In the genomic region with DNA sequence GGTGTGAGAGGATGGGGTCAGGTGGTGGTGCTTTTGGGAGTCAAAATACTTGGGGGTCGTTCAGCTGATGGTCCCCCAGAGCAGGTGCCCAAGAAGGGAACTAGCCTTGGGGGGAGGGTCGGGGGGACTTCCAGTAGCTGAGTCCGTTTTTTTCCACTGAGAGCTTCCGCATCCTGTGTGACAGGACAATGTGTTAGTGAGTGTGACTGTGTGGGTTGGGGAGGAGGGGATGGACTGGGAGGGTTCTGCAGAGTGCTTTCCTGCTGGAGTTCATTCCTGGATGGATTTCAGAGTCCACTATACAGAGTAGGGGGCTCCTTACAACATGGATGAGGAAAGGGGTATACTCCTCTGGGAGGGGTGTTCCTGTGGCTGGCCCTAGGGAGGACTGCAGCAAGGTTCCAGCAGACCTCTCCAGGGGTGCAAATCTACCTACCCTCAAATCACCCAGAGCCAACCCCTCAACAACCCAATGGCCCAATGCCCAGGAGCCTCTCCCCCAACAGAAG, we compare ENCODE assay signal across 9 cellular contexts. TPM values are rescaled to one million over a fixed set of nuclear protein-coding genes. Genes with fewer than 3 reads are reported as not detected.
A peak's percentile ranks its signal among the peaks of the same experiment; 100 is the strongest.
DNase-seq lines count a peak whose midpoint lies in the region; ATAC-seq and TF ChIP-seq lines count a peak whose summit lies in the region.
"Had no signal": no experiment of that assay in that cellular context is flagged by ENCODE, and none has a peak within 500 bp of the region (broad histone marks: within the 10 kb centered on the region; RNA-seq: fewer than 3 reads in every experiment).

No MANE protein-coding gene starts in this region.

- intact Hi-C loops in esophagus muscularis mucosa (cut with DNase I): no loop called here

- peaks cover 58% of the 10 kb centered on the region for H3K4me1 Mint-ChIP-seq in neural crest cell

- TF ChIP-seq CTCF in esophagus muscularis mucosa (IDR thresholded peaks at IDR 0.05) (no peak), neural crest cell (conservative IDR thresholded peaks at IDR 0.05) (no peak), brain microvascular endothelial cell (IDR thresholded peaks at IDR 0.05; ENCODE audit: low read depth, low read length, missing control alignments) (no peak)

- peak overlapping the region; percentile 94 for H3K4me2 ChIP-seq in BLaER1
- H3K4me2 ChIP-seq: SK-N-SH had no signal

- H3K27ac ChIP-seq in BLaER1 (peak overlapping the region; percentile 48), esophagus muscularis mucosa (replicated peaks in 1 of 4) (peak overlapping the region; percentile 93 to 95 (median 93)), brain microvascular endothelial cell (no peak overlapping the region)

- in situ Hi-C loops in brain microvascular endothelial cell (cut with HindIII; ENCODE audit: low pct_ligation_motif_present, low sequenced_read_pairs): no loop called here

- peaks cover 62% of the 10 kb centered on the region for H3K4me1 ChIP-seq in BLaER1
- H3K4me1 ChIP-seq in NT2/D1 (ENCODE audit: insufficient read depth, insufficient read length): peaks cover 44% of the 10 kb centered on the region
- H3K4me1 ChIP-seq in esophagus muscularis mucosa: peaks cover 50 to 88% (median 82%) of the 10 kb centered on the region in 4 donors

- H3K27ac Mint-ChIP-seq in neural crest cell (ENCODE audit: unreplicated experiment): no peak overlapping the region

- no peaks in the 10 kb centered on the region for H3K9me3 Mint-ChIP-seq in neural crest cell

- H3K4me3 Mint-ChIP-seq in neural crest cell: peak overlapping the region; percentile 94

- ATAC-seq in GM19467 (IDR thresholded peaks at IDR 0.05; ENCODE audit: unreplicated experiment) (no peak), HG02798 (IDR thresholded peaks at IDR 0.05; ENCODE audit: poor library complexity, unreplicated experiment) (no peak)

- no peak for TF ChIP-seq POLR2A in esophagus muscularis mucosa (IDR thresholded peaks at IDR 0.05; ENCODE audit: low read depth)

- H3K9me3 ChIP-seq in BLaER1 (no peaks in the 10 kb centered on the region), NT2/D1 (ENCODE audit: insufficient read depth, low read length) (no peaks in the 10 kb centered on the region), esophagus muscularis mucosa (no peaks in the 10 kb centered on the region)
- H3K9me3 ChIP-seq: SK-N-SH had no signal

- H3K36me3 Mint-ChIP-seq in neural crest cell (ENCODE audit: low read depth): peaks cover 13% of the 10 kb centered on the region

- no peak for TF ChIP-seq EP300 in esophagus muscularis mucosa (IDR thresholded peaks at IDR 0.05)

- H3K36me3 ChIP-seq in BLaER1: peaks cover 51% of the 10 kb centered on the region
- H3K36me3 ChIP-seq in NT2/D1 (ENCODE audit: insufficient read depth, insufficient read length, low read length): peaks cover 65% of the 10 kb centered on the region
- H3K36me3 ChIP-seq in esophagus muscularis mucosa: peaks cover 10 to 46% (median 40%) of the 10 kb centered on the region in 4 donors
- peaks cover 10% of the 10 kb centered on the region for H3K36me3 ChIP-seq in brain microvascular endothelial cell (replicated peaks)

- 46% methylated on average over 4 of the region's 4 CpGs for WGBS in esophagus muscularis mucosa

- H3K27me3 ChIP-seq in BLaER1 (no peaks in the 10 kb centered on the region), NT2/D1 (ENCODE audit: insufficient read depth, insufficient read length) (no peaks in the 10 kb centered on the region), esophagus muscularis mucosa (no peaks in the 10 kb centered on the region), brain microvascular endothelial cell (replicated peaks) (no peaks in the 10 kb centered on the region)

- no peaks in the 10 kb centered on the region for H3K27me3 Mint-ChIP-seq in neural crest cell (ENCODE audit: low read depth)

- DNase-seq in NT2/D1 (ENCODE audit: low read depth, low spot score): no peak
- DNase-seq in esophagus muscularis mucosa (ENCODE audit: extremely low spot score): no peak
- DNase-seq in neural crest cell (ENCODE audit: low read depth, low spot score): no peak
- no peak for DNase-seq in brain microvascular endothelial cell
- no peak for DNase-seq in globus pallidus (ENCODE audit: low spot score)
- DNase-seq: SK-N-SH had no signal

- H4K20me1 ChIP-seq in BLaER1: peaks cover 36% of the 10 kb centered on the region

- H3K4me3 ChIP-seq in BLaER1 (no peak overlapping the region), NT2/D1 (ENCODE audit: insufficient read length, low read depth) (peak overlapping the region; percentile 74), esophagus muscularis mucosa (peak overlapping the region; percentile 12 to 86 (median 78)), brain microvascular endothelial cell (ENCODE audit: low read depth, low read length) (no peak overlapping the region)

- no peak overlapping the region for H3K9ac ChIP-seq in BLaER1
- peak overlapping the region; percentile 99 for H3K9ac ChIP-seq in NT2/D1 (ENCODE audit: insufficient read length, low read depth)
- H3K9ac ChIP-seq: SK-N-SH had no signal

RNA-seq across cellular contexts. Expression of gene HYAL2, which starts 0.6 kb away (rescaled TPM):
- total RNA-seq in esophagus muscularis mucosa: 100 to 1,000 TPM in 2 of 4 donors, 10 to 100 TPM in 2; 37.4 to 114 (median 97.2) TPM
- 73.0 and 78.0 TPM in 2 replicates for total RNA-seq in neural crest cell

RNA-seq across cellular contexts. Expression of gene TUSC2, which starts 4.9 kb away (rescaled TPM):
- 10 to 100 TPM; 18.7 to 40.6 (median 37.5) TPM for total RNA-seq in esophagus muscularis mucosa
- 35.0 and 35.5 TPM in 2 replicates for total RNA-seq in neural crest cell

RNA-seq across cellular contexts. Expression of gene RASSF1, which starts 17.5 kb away (rescaled TPM):
- 10 to 100 TPM; 28.7 to 44.2 (median 33.2) TPM for total RNA-seq in esophagus muscularis mucosa
- total RNA-seq in neural crest cell: 15.1 and 16.8 TPM in 2 replicates

RNA-seq across cellular contexts. Expression of gene HYAL1, which starts 19.8 kb away (rescaled TPM):
- total RNA-seq in esophagus muscularis mucosa: 10 to 100 TPM in 1 of 4 donors, 1 to 10 TPM in 3; 8.3 to 15.6 (median 9.0) TPM
- 2.0 and 2.5 TPM in 2 replicates for total RNA-seq in neural crest cell

RNA-seq across cellular contexts. Expression of gene ZMYND10, which starts 22.4 kb away (rescaled TPM):
- total RNA-seq in esophagus muscularis mucosa (under 1 TPM in 3 of 4 donors, not detected in 1; 0.50 to 0.57 (median 0.52) TPM), neural crest cell (2.3 and 2.5 TPM in 2 replicates)

Comparison
In these comparisons a context has a peak if more than half of its experiments do, and no peak if none do; other contexts are left out.
1. H3K4me3 ChIP-seq: peak in NT2/D1 (single experiment) and esophagus muscularis mucosa (4 of 4); none in BLaER1 (single experiment) and brain microvascular endothelial cell (single experiment).